In the genomic region with DNA sequence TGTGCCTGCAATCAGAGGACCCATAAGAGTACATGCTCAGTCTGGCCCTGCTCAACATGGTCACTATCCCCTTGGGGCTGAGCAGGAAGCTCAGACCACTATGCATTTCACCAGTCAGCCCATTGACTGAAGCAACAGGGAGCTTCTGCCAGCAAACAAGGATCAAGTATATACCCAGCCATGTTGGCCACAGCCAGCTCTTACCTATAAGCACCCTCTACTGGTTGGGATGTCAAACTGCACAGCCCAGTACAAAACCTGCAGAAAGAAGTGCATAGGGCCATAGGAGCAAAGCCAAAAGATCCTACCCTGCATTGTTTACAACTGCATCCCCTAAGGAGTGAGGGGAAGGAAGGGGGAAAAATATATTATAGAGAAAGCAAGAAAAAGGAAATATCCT, we compare ENCODE assay signal across 9 cellular contexts.
DNase-seq lines count a peak whose midpoint lies in the region; ATAC-seq and TF ChIP-seq lines count a peak whose summit lies in the region.
"Had no signal": no experiment of that assay in that cellular context is flagged by ENCODE, and none has a peak within 500 bp of the region (broad histone marks: within the 10 kb centered on the region; RNA-seq: fewer than 3 reads in every experiment).

No MANE protein-coding gene starts in this region.

- H3K27ac ChIP-seq in OCI-LY1 (ENCODE audit: low read depth, low read length, poor library complexity, severe bottlenecking) = no peak overlapping the region
- H3K27ac ChIP-seq: coronary artery had no signal

- no peaks in the 10 kb centered on the region for H3K79me2 ChIP-seq in OCI-LY1 (ENCODE audit: insufficient read depth, low read length)

- DNase-seq in stimulated activated CD4-positive, alpha-beta T cell treated with anti-CD3 and anti-CD28 coated beads, Interleukin-1b, Interleukin-23, amount 100 ng/mL, for 48 hours = peak; percentile 17
- no peak for DNase-seq in stimulated activated CD4-positive, alpha-beta T cell treated with anti-CD3 and anti-CD28 coated beads, Interleukin-4, amount 100 ng/mL, for 1 hour
- DNase-seq in fibroblast of the aortic adventitia (ENCODE audit: low read depth) = peak; percentile 17
- no peak for DNase-seq in GM19240 (ENCODE audit: insufficient read length, low spot score)
- DNase-seq in G401 (ENCODE audit: low spot score) = no peak
- DNase-seq in amygdala (lab: John Stamatoyannopoulos, UW) = no peak

- no peaks in the 10 kb centered on the region for H3K9me2 ChIP-seq in OCI-LY1 (ENCODE audit: low read depth, low read length)

- H2AFZ ChIP-seq in OCI-LY1 (ENCODE audit: low read length) = no peak overlapping the region

- TF ChIP-seq CTCF in OCI-LY1 (IDR thresholded peaks at IDR 0.05; ENCODE audit: low read length) (peak; percentile 49), fibroblast of the aortic adventitia (IDR thresholded peaks at IDR 0.05; ENCODE audit: insufficient read depth, low read length) (peak; percentile 43)

- H3K4me1 ChIP-seq in OCI-LY1 (ENCODE audit: insufficient read depth, low read length, severe bottlenecking) = no peaks in the 10 kb centered on the region

- H3K9ac ChIP-seq in OCI-LY1 (ENCODE audit: low read length) = no peak overlapping the region

- no peak for ATAC-seq in GM21723 (IDR thresholded peaks at IDR 0.05; ENCODE audit: unreplicated experiment)

- H4K20me1 ChIP-seq in OCI-LY1 (ENCODE audit: insufficient read depth, low read length) = no peaks in the 10 kb centered on the region

- in situ Hi-C loops in G401 (cut with HindIII; ENCODE audit: low sequenced_read_pairs) = no loop called here

- no peak overlapping the region for H3K4me2 ChIP-seq in OCI-LY1 (ENCODE audit: low read length)

- no peaks in the 10 kb centered on the region for H3F3A ChIP-seq in OCI-LY1 (ENCODE audit: insufficient read depth, low read length)

- H3K27me3 ChIP-seq in OCI-LY1 (ENCODE audit: insufficient read depth, low read length) = no peaks in the 10 kb centered on the region

- H3K4me3 ChIP-seq in OCI-LY1 (ENCODE audit: low read depth, low read length, poor library complexity, severe bottlenecking) = no peak overlapping the region
- H3K4me3 ChIP-seq in fibroblast of the aortic adventitia (ENCODE audit: low read depth, low read length) = no peak overlapping the region
- H3K4me3 ChIP-seq: coronary artery had no signal

- H3K9me3 ChIP-seq in OCI-LY1 (ENCODE audit: low read length) = no peaks in the 10 kb centered on the region

- no peaks in the 10 kb centered on the region for H3K36me3 ChIP-seq in OCI-LY1 (ENCODE audit: insufficient read depth, low read length)

Comparison
In these comparisons a context has a peak if more than half of its experiments do, and no peak if none do; other contexts are left out.
1. DNase-seq: peak in stimulated activated CD4-positive, alpha-beta T cell treated with anti-CD3 and anti-CD28 coated beads, Interleukin-1b, Interleukin-23, amount 100 ng/mL, for 48 hours (single experiment) and fibroblast of the aortic adventitia (single experiment); none in stimulated activated CD4-positive, alpha-beta T cell treated with anti-CD3 and anti-CD28 coated beads, Interleukin-4, amount 100 ng/mL, for 1 hour (single experiment), GM19240 (single experiment), G401 (single experiment) and amygdala (0 of 56).